Comparison of ENCODE assay signal across 15 cellular contexts in the genomic region with DNA sequence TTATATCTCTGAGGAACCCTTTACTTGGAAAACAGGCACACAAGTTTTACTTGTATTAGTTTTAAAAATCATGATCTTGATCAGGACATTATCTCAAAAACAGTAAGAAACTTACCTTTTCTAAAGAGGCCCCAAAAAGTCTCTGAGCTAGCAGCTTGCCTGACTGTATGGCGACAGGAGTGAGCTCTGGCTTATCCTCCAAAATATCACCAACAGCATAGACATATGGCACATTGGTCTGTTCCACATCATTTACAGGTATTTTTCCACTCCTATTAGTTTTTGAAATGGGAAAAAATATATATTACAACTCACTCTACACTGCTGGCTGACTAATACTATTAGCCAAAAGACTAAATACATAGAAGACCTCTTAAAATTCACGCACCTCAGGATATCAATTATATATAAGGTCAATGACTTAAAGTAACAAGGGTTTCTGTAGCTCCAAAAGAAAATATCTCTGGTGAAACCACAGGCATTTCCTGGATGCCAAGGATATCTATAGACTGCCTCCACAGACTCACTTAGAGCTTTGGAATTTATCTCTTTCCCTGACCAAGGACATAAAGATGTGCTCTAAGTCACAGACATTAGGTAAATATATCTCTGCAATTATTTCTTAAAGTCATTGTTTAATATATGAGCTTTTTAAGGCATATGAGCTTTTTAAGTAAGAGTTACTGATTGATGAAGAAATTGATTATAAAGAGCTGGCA. TPM values are rescaled to one million over a fixed set of nuclear protein-coding genes. Genes with fewer than 3 reads are reported as not detected.
A peak's percentile ranks its signal among the peaks of the same experiment; 100 is the strongest.
DNase-seq lines count a peak whose midpoint lies in the region; ATAC-seq and TF ChIP-seq lines count a peak whose summit lies in the region.
"Had no signal": no experiment of that assay in that cellular context is flagged by ENCODE, and none has a peak within 500 bp of the region (broad histone marks: within the 10 kb centered on the region; RNA-seq: fewer than 3 reads in every experiment).

No MANE protein-coding gene starts in this region.

- BruUV-seq in A673 (replicated peaks; lab: Mats Ljungman, UMichigan) (no TSS peak), IMR-90 (replicated peaks; lab: Mats Ljungman, UMichigan) (no TSS peak)

- H3K9ac ChIP-seq in IMR-90 (ENCODE audit: low read depth, low read length), result no peak overlapping the region

- H3K27ac ChIP-seq in A673 (ENCODE audit: low read depth, low read length, poor library complexity, severe bottlenecking), result no peak overlapping the region
- H3K27ac ChIP-seq in IMR-90 (ENCODE audit: insufficient read depth, low read length), result peak overlapping the region; percentile 46

- H3K4me3 ChIP-seq in A673 (ENCODE audit: low read depth, low read length, poor library complexity, severe bottlenecking) (no peak overlapping the region), IMR-90 (ENCODE audit: insufficient read depth, low read depth, low read length) (no peak overlapping the region), astrocyte of the cerebellum (ENCODE audit: low read depth, low read length) (no peak overlapping the region)

- peak overlapping the region; percentile 66; the same call in 1 of the 2 replicates for H3K18ac ChIP-seq in IMR-90 (ENCODE audit: low read depth, low read length)

- no peaks in the 10 kb centered on the region for H3K79me1 ChIP-seq in IMR-90 (ENCODE audit: low read depth in 1 of 2, low read length in 2 of 2)

- peaks cover 15% of the 10 kb centered on the region for H3K4me1 ChIP-seq in A673 (ENCODE audit: insufficient read depth, low read length, poor library complexity, severe bottlenecking)
- H3K4me1 ChIP-seq in IMR-90 (ENCODE audit: control insufficient read depth, insufficient read depth, low read length), result peaks cover 10% of the 10 kb centered on the region

- H2AK5ac ChIP-seq in IMR-90 (ENCODE audit: low read depth, low read length), result peak overlapping the region; percentile 62; the same call in 1 of the 2 replicates

- ATAC-seq in IMR-90 (ENCODE audit: low read depth), result peak; percentile 79
- no peak for ATAC-seq in HG03520 (IDR thresholded peaks at IDR 0.05; ENCODE audit: unreplicated experiment)

- POLR2A ChIA-PET in A673 (lab: Charles Lee; ENCODE audit: low non-redundant PET), result no interaction called here
- POLR2A ChIA-PET in IMR-90 (lab: Charles Lee; ENCODE audit: unreplicated experiment), result no interaction called here

- no peak overlapping the region; the same call in 1 of the 2 replicates for H3K56ac ChIP-seq in IMR-90 (ENCODE audit: extremely low read depth, insufficient read depth, low read length)

- peak overlapping the region in 1 of 2 experiments; percentile 65; a peak in 1 of 4 replicates for H4K8ac ChIP-seq in IMR-90 (ENCODE audit: low read depth in 2 of 2, low read length in 2 of 2)

- H3K14ac ChIP-seq in IMR-90 (replicated peaks; ENCODE audit: low read depth, low read length), result no peak overlapping the region

- peak overlapping the region; percentile 66 for H2BK20ac ChIP-seq in IMR-90 (ENCODE audit: low read depth, low read length)

- no peak overlapping the region for H3K23ac ChIP-seq in IMR-90 (ENCODE audit: low read depth, low read length)

- no peak for TF ChIP-seq CTCF in A673 (conservative IDR thresholded peaks at IDR 0.05; ENCODE audit: low read depth, low read length)
- no peak for TF ChIP-seq CTCF in IMR-90 (conservative IDR thresholded peaks at IDR 0.05; ENCODE audit: low read depth, low read length)
- TF ChIP-seq CTCF in astrocyte of the cerebellum (IDR thresholded peaks at IDR 0.05; ENCODE audit: low read depth, low read length, missing control alignments), result no peak

- TF ChIP-seq RAD21 in IMR-90 (IDR thresholded peaks at IDR 0.05; ENCODE audit: low read length), result no peak

- H3K9me3 ChIP-seq in A673 (ENCODE audit: low read depth, low read length, poor library complexity, severe bottlenecking) (no peaks in the 10 kb centered on the region), IMR-90 (ENCODE audit: control insufficient read depth, insufficient read depth, low read length) (no peaks in the 10 kb centered on the region)

- in situ Hi-C loops in IMR-90 (cut with MboI; ENCODE audit: low sequenced_read_pairs), result no loop called here
- in situ Hi-C loops in astrocyte of the cerebellum (cut with HindIII; ENCODE audit: low sequenced_read_pairs), result no loop called here

- H2BK5ac ChIP-seq in IMR-90 (ENCODE audit: low read depth, low read length, poor library complexity, severe bottlenecking), result peak overlapping the region; percentile 67

- peak; percentile 80 for DNase-seq in A673 (ENCODE audit: low spot score)
- DNase-seq in IMR-90, result peak; percentile 59
- DNase-seq in astrocyte of the cerebellum (ENCODE audit: low read depth), result peak; percentile 4
- peak; percentile 47 for DNase-seq in foreskin melanocyte
- no peak for DNase-seq in NCI-H187 treated with DMSO at 0.1 percent for 48 hours (lab: John Stamatoyannopoulos, UW)
- no peak for DNase-seq in activated naive CD4-positive, alpha-beta T cell treated with anti-CD3 and anti-CD28 coated beads, Interleukin-2, amount 50 U/mL, for 16 hours
- no peak for DNase-seq in SKM-1 (lab: John Stamatoyannopoulos, UW; ENCODE audit: unreplicated experiment)
- DNase-seq: activated CD8-positive, alpha-beta memory T cell treated with anti-CD3 and anti-CD28 coated beads for 24 hours; activated gamma-delta T cell treated with Interleukin-2 at 50 U/mL for 16 hours; central memory CD4-positive, alpha-beta T cell; erythroblast; NCI-H1436; NCI-H524; nucleus accumbens had no signal

- H3K27me3 ChIP-seq in A673 (replicated peaks; ENCODE audit: insufficient read depth, low read depth, low read length, poor library complexity) (no peaks in the 10 kb centered on the region), IMR-90 (ENCODE audit: control insufficient read depth, insufficient read depth, low read length) (no peaks in the 10 kb centered on the region)

- H3K36me3 ChIP-seq in A673 (ENCODE audit: insufficient read depth, low read length, poor library complexity, severe bottlenecking) (no peaks in the 10 kb centered on the region), IMR-90 (ENCODE audit: control insufficient read depth, insufficient read depth, low read length) (no peaks in the 10 kb centered on the region)

- intact Hi-C loops in A673 (cut with micrococcal nuclease; ENCODE audit: unreplicated experiment) (no loop called here), IMR-90 (cut with micrococcal nuclease) (no loop called here)

- no peak overlapping the region for H2AFZ ChIP-seq in IMR-90 (replicated peaks; ENCODE audit: low read length, poor library complexity)

- peak overlapping the region; percentile 68; the same call in 1 of the 2 replicates for H3K4ac ChIP-seq in IMR-90 (ENCODE audit: low read depth, low read length)

- H2BK120ac ChIP-seq in IMR-90 (ENCODE audit: low read depth, low read length), result peak overlapping the region; percentile 86; the same call in 1 of the 2 replicates

- CTCF ChIA-PET in A673 (lab: Charles Lee), result no interaction called here
- CTCF ChIA-PET in IMR-90 (lab: Yijun Ruan, JAX), result interaction anchor here (0.6 to 1.2 kb wide), 2 partner anchors 9 to 11 kb away, joined by 3 read pairs; no protein-coding TSS in a partner anchor

- no peaks in the 10 kb centered on the region for H4K20me1 ChIP-seq in IMR-90 (ENCODE audit: insufficient read depth, low read length)

- H3K4me2 ChIP-seq in IMR-90 (ENCODE audit: low read depth, low read length), result peak overlapping the region; percentile 35; the same call in 1 of the 2 replicates

- peaks cover 9% of the 10 kb centered on the region for H3K9me1 ChIP-seq in IMR-90 (ENCODE audit: insufficient read depth, low read length)

- no CpG with 5 or more reads among the region's 2 CpGs for WGBS in IMR-90 (ENCODE audit: extremely low coverage in 2 of 2, insufficient read length in 1 of 2), 2 experiments

- TF ChIP-seq POLR2A in IMR-90 (IDR thresholded peaks at IDR 0.05; ENCODE audit: low read depth, low read length), result no peak

- no peak overlapping the region for H2AK9ac ChIP-seq in IMR-90 (replicated peaks; ENCODE audit: low read depth, low read length, poor library complexity)

- H4K5ac ChIP-seq in IMR-90 (ENCODE audit: low read depth, low read length), result 0 out of 2 replicates have a peak overlapping the region, but pooled peaks have one; percentile 38

- dilution Hi-C loops in IMR-90 (cut with HindIII; ENCODE audit: low sequenced_read_pairs, unreplicated experiment), result no loop called here

- H2BK15ac ChIP-seq in IMR-90 (ENCODE audit: low read depth, low read length), result peak overlapping the region; percentile 60; the same call in 2 of the 3 replicates

- peak overlapping the region; percentile 69; the same call in 1 of the 2 replicates for H4K91ac ChIP-seq in IMR-90 (ENCODE audit: insufficient read depth, low read depth, low read length)

TF ChIP-seq in IMR-90, 13 proteins besides CTCF, POLR2A, EP300 and RAD21:
- TF ChIP-seq BHLHE40 (IDR thresholded peaks at IDR 0.05; ENCODE audit: low read depth, low read length) (no peak), RCOR1 (IDR thresholded peaks at IDR 0.05; ENCODE audit: insufficient replicate concordance, low read length) (no peak), SMC3 (IDR thresholded peaks at IDR 0.05; ENCODE audit: low read depth, low read length) (no peak), MXI1 (IDR thresholded peaks at IDR 0.05; ENCODE audit: borderline replicate concordance, low read depth, low read length) (no peak), NFE2L2 (IDR thresholded peaks at IDR 0.05; ENCODE audit: low read depth, low read length) (no peak), MAFK (IDR thresholded peaks at IDR 0.05; ENCODE audit: low read depth, low read length) (no peak)
- TF ChIP-seq, protein P1, sequence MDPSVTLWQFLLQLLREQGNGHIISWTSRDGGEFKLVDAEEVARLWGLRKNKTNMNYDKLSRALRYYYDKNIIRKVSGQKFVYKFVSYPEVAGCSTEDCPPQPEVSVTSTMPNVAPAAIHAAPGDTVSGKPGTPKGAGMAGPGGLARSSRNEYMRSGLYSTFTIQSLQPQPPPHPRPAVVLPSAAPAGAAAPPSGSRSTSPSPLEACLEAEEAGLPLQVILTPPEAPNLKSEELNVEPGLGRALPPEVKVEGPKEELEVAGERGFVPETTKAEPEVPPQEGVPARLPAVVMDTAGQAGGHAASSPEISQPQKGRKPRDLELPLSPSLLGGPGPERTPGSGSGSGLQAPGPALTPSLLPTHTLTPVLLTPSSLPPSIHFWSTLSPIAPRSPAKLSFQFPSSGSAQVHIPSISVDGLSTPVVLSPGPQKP (IDR thresholded peaks at IDR 0.05; ENCODE audit: borderline replicate concordance, low read depth, low read length), result no peak
TF ChIP-seq in IMR-90: peak in this region for 0.

RNA-seq across cellular contexts. Expression of a gene that starts 33.1 kb away (rescaled TPM):
- total RNA-seq in A673 (2021) (4.1 and 5.5 TPM in 2 replicates), IMR-90 (2012; rRNA removed) (8.1 and 8.4 TPM in 2 replicates)
- 3.9 and 4.2 TPM in 2 replicates for polyA plus RNA-seq in IMR-90 (2012; rRNA removed)
- 1.5 and 7.0 TPM in 2 replicates for polyA plus RNA-seq in IMR-90 (2012; cell fraction: cytosol; rRNA removed)
- 3.0 and 8.2 TPM in 2 replicates for polyA plus RNA-seq in IMR-90 (2012; cell fraction: nucleus; rRNA removed; ENCODE audit: low replicate concordance)

Comparison
In these comparisons a context has a peak if more than half of its experiments do, and no peak if none do; other contexts are left out.
1. DNase-seq: peak in A673 (single experiment), IMR-90 (single experiment), astrocyte of the cerebellum (single experiment) and foreskin melanocyte (single experiment); none in NCI-H187 treated with DMSO at 0.1 percent for 48 hours (single experiment), activated naive CD4-positive, alpha-beta T cell treated with anti-CD3 and anti-CD28 coated beads, Interleukin-2, amount 50 U/mL, for 16 hours (single experiment) and SKM-1 (single experiment).